8 cellular contexts compared by ENCODE assay signal in the genomic region with DNA sequence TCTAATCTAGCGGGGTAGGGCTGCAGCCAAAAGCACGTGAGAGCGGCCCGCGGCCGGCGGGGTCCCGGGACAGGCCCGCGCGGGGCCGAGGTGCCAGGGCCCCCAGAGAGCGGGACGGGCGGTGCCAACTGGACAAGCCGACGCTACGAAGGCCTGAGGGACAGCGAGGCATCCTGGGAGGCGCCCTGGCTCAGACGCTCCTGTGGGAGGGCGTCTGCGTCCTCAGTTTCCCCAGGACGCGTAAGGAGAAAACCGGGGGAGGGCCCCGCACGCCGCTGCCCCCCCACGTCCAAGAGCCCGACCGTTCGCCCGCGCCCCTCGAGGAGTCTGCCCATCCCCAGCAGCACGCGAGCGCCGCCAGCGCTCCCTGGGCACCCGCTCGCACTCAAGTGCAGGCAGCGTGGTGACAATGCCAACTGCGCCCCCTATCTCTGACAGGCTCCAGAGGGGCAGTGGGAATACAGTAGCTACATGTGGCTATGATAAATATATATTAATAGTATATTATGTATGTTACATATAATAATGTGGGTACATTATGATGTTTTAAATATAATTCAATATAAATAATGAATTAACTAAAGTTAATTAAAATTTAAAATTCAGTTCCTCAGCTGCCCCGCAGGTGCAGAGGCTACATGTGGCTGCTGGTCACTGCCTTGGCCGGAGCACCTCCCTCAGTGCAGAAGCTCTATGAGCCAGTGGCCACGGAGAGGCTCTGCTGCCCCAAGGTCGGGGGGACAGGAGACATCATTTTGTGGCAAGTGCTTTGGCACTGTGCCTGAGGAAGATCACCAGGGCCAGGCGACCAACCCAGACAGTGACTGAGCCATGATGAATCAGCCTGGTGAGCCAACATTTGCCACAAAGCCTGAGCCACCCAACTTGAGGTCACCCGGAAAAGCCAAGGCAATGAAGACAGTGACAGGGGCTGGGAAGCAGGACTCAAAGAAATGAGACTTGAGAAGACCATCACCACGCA. TPM values are rescaled to one million over a fixed set of nuclear protein-coding genes. Genes with fewer than 3 reads are reported as not detected.
DNase-seq lines count a peak whose midpoint lies in the region; ATAC-seq, FAIRE-seq and TF ChIP-seq lines count a peak whose summit lies in the region.

No MANE protein-coding gene starts in this region.

- H3K9me3 Mint-ChIP-seq in activated CD4-positive, alpha-beta T cell treated with anti-CD3 and anti-CD28 coated beads, Interleukin-2, amount 10 ng/mL, durations not matched to agents 7 days and 5 days = peaks cover 11% of the 10 kb centered on the region
- peaks cover 12% of the 10 kb centered on the region for H3K9me3 Mint-ChIP-seq in neural progenitor cell

- TF ChIP-seq CTCF in A549 (IDR thresholded peaks at IDR 0.05) (peak; percentile 88), fibroblast of mammary gland (conservative IDR thresholded peaks at IDR 0.05; ENCODE audit: control insufficient read depth, insufficient read depth, low read depth, low read length) (peak; percentile 31), neural progenitor cell (IDR thresholded peaks at IDR 0.05) (peak; percentile 73), uterus (IDR thresholded peaks at IDR 0.05) (peak; percentile 49 to 81 (median 62))

- H3K36me3 Mint-ChIP-seq in activated CD4-positive, alpha-beta T cell treated with anti-CD3 and anti-CD28 coated beads, Interleukin-2, amount 10 ng/mL, durations not matched to agents 7 days and 5 days (ENCODE audit: low read depth) = peaks cover 8% of the 10 kb centered on the region
- H3K36me3 Mint-ChIP-seq in neural progenitor cell = no peaks in the 10 kb centered on the region

- TF ChIP-seq POLR2A in A549 (IDR thresholded peaks at IDR 0.05; ENCODE audit: low read length) = no peak; the same call in 1 of the 2 replicates
- no peak for TF ChIP-seq POLR2A in uterus (IDR thresholded peaks at IDR 0.05)

- no peak for FAIRE-seq in A549 (lab: Jason Lieb, UNC)

- H3K79me2 ChIP-seq in GM23248 (ENCODE audit: insufficient read depth) = no peaks in the 10 kb centered on the region
- no peaks in the 10 kb centered on the region for H3K79me2 ChIP-seq in neural progenitor cell (ENCODE audit: low read depth)

- no peak overlapping the region for H3K27ac Mint-ChIP-seq in activated CD4-positive, alpha-beta T cell treated with anti-CD3 and anti-CD28 coated beads, Interleukin-2, amount 10 ng/mL, durations not matched to agents 7 days and 5 days
- H3K27ac Mint-ChIP-seq in neural progenitor cell = no peak overlapping the region

- H3K9me2 ChIP-seq in GM23248 (ENCODE audit: insufficient read depth) = no peaks in the 10 kb centered on the region

- POLR2A ChIA-PET in A549 (lab: Yijun Ruan, JAX) = no interaction called here
- POLR2A ChIA-PET in activated CD4-positive, alpha-beta T cell treated with anti-CD3 and anti-CD28 coated beads, Interleukin-2, amount 10 ng/mL, durations not matched to agents 7 days and 5 days (lab: Charles Lee) = no interaction called here

- TF ChIP-seq RAD21 in A549 (conservative IDR thresholded peaks at IDR 0.05 in 1 of 2, IDR thresholded peaks at IDR 0.05 in 1 of 2) = peak; percentile 68 to 75

- no peaks in the 10 kb centered on the region for H3K27me3 Mint-ChIP-seq in activated CD4-positive, alpha-beta T cell treated with anti-CD3 and anti-CD28 coated beads, Interleukin-2, amount 10 ng/mL, durations not matched to agents 7 days and 5 days
- H3K27me3 Mint-ChIP-seq in neural progenitor cell (ENCODE audit: insufficient read depth, low read depth) = peaks cover 9% of the 10 kb centered on the region

- 48% methylated on average over 32 of the region's 52 CpGs for WGBS in A549 (ENCODE audit: missing lambda C conversion rate)
- WGBS in GM23248 (ENCODE audit: low coverage in 1 of 2, low lambda C conversion rate in 2 of 2, missing lambda C conversion rate in 2 of 2), 2 experiments = 40 to 51% methylated on average over 43 to 49 of the region's 52 CpGs

- in situ Hi-C loops in GM23248 (cut with MboI) = no loop called here

- CTCF ChIA-PET in A549 (lab: Yijun Ruan, JAX) = interaction anchor here (0.6 to 3.4 kb wide), 25 partner anchors 9 to 656 kb away, joined by 3 to 19 read pairs (median 4); a partner anchor contains a TSS
- CTCF ChIA-PET in activated CD4-positive, alpha-beta T cell treated with anti-CD3 and anti-CD28 coated beads, Interleukin-2, amount 10 ng/mL, durations not matched to agents 7 days and 5 days (lab: Charles Lee) = interaction anchor here (0.9 kb wide), 1 partner anchor 8 kb away, joined by 3 read pairs; no protein-coding TSS in a partner anchor

- ATAC-seq in A549 (peak; percentile 84 to 93), HG03196 (IDR thresholded peaks at IDR 0.05; ENCODE audit: unreplicated experiment) (no peak)

- TF ChIP-seq EP300 in A549 (IDR thresholded peaks at IDR 0.05) = no peak

- H3K27me3 ChIP-seq in GM23248 (replicated peaks; ENCODE audit: insufficient read depth) = no peaks in the 10 kb centered on the region
- peaks cover 22% of the 10 kb centered on the region for H3K27me3 ChIP-seq in neural progenitor cell
- H3K27me3 ChIP-seq in uterus = no peaks in the 10 kb centered on the region

- H3K4me3 Mint-ChIP-seq in activated CD4-positive, alpha-beta T cell treated with anti-CD3 and anti-CD28 coated beads, Interleukin-2, amount 10 ng/mL, durations not matched to agents 7 days and 5 days = no peak overlapping the region
- no peak overlapping the region for H3K4me3 Mint-ChIP-seq in neural progenitor cell

- intact Hi-C loops in uterus (cut with DNase I; ENCODE audit: low total_unique reads) = no loop called here

- peak overlapping the region; percentile 71 for H3K4me2 ChIP-seq in A549
- H3K4me2 ChIP-seq in GM23248 (ENCODE audit: unreplicated experiment) = peak overlapping the region; percentile 70
- peak overlapping the region; percentile 77 for H3K4me2 ChIP-seq in neural progenitor cell

- H3K36me3 ChIP-seq in GM23248 (ENCODE audit: low read depth) = no peaks in the 10 kb centered on the region
- no peaks in the 10 kb centered on the region for H3K36me3 ChIP-seq in neural progenitor cell
- no peaks in the 10 kb centered on the region for H3K36me3 ChIP-seq in uterus

- peak; percentile 69 to 80 for DNase-seq in A549 (ENCODE audit: low read depth in 1 of 2, low spot score in 1 of 2)
- peak; percentile 71 for DNase-seq in GM23248
- peak; percentile 38 for DNase-seq in activated CD4-positive, alpha-beta T cell treated with anti-CD3 and anti-CD28 coated beads, Interleukin-2, amount 10 ng/mL, durations not matched to agents 7 days and 5 days
- DNase-seq in fibroblast of mammary gland (ENCODE audit: low read depth) = peak; percentile 38
- DNase-seq in neural progenitor cell (ENCODE audit: low spot score) = peak; percentile 83
- peak; percentile 69 to 72 for DNase-seq in uterus
- DNase-seq in NCI-H1092 treated with DMSO at 0.1 percent for 48 hours (lab: John Stamatoyannopoulos, UW) = no peak

- H2AFZ ChIP-seq in GM23248 (peak overlapping the region; percentile 77), neural progenitor cell (replicated peaks) (peak overlapping the region; percentile 98)

- H3K4me1 ChIP-seq in A549 (peaks cover 19% of the 10 kb centered on the region), GM23248 (ENCODE audit: insufficient read depth) (peaks cover 4% of the 10 kb centered on the region), neural progenitor cell (peaks cover 11% of the 10 kb centered on the region), uterus (no peaks in the 10 kb centered on the region)

- peaks cover 2% of the 10 kb centered on the region for H3K9me3 ChIP-seq in A549
- no peaks in the 10 kb centered on the region for H3K9me3 ChIP-seq in GM23248 (ENCODE audit: low read depth)
- H3K9me3 ChIP-seq in neural progenitor cell (ENCODE audit: low read depth) = no peaks in the 10 kb centered on the region
- H3K9me3 ChIP-seq in uterus = no peaks in the 10 kb centered on the region

- H4K20me1 ChIP-seq in GM23248 (ENCODE audit: insufficient read depth) = no peaks in the 10 kb centered on the region
- no peaks in the 10 kb centered on the region for H4K20me1 ChIP-seq in neural progenitor cell (ENCODE audit: low read depth)

- peak overlapping the region; percentile 59 for H3K9ac ChIP-seq in GM23248
- no peak overlapping the region for H3K9ac ChIP-seq in neural progenitor cell

- H3K4me1 Mint-ChIP-seq in activated CD4-positive, alpha-beta T cell treated with anti-CD3 and anti-CD28 coated beads, Interleukin-2, amount 10 ng/mL, durations not matched to agents 7 days and 5 days = peaks cover 7% of the 10 kb centered on the region
- peaks cover 7% of the 10 kb centered on the region for H3K4me1 Mint-ChIP-seq in neural progenitor cell

- no peaks in the 10 kb centered on the region for H3F3A ChIP-seq in GM23248 (ENCODE audit: insufficient read depth)
- H3F3A ChIP-seq in neural progenitor cell (ENCODE audit: low read depth) = peaks cover 11% of the 10 kb centered on the region

- peak overlapping the region; percentile 39 for H3K4me3 ChIP-seq in A549
- peak overlapping the region; percentile 58 for H3K4me3 ChIP-seq in GM23248
- H3K4me3 ChIP-seq in fibroblast of mammary gland (ENCODE audit: control insufficient read depth, low read depth, low read length) = no peak overlapping the region
- peak overlapping the region; percentile 43 for H3K4me3 ChIP-seq in neural progenitor cell
- H3K4me3 ChIP-seq in uterus = peak overlapping the region; percentile 23 to 28

- H3K27ac ChIP-seq in A549 (peak overlapping the region; percentile 64 to 83), GM23248 (peak overlapping the region; percentile 46), neural progenitor cell (no peak overlapping the region), uterus (peak overlapping the region in 1 of 2 donors; percentile 45)

RNA-seq across cellular contexts. Expression of a gene that starts 5.5 kb away (rescaled TPM):
- polyA plus RNA-seq in A549 (2011; rRNA removed) = 9.4 and 10.4 TPM in 2 replicates
- polyA plus RNA-seq in A549 (2012; cell fraction: cytosol; rRNA removed) = 3.7 and 5.6 TPM in 2 replicates
- polyA plus RNA-seq in A549 (2012; cell fraction: nucleus; rRNA removed) = 3.6 and 3.7 TPM in 2 replicates
- polyA plus RNA-seq in A549 (2017; fragmentation: RNase III; extraction: RNeasy Plus Mini Kit Qiagen cat#74134 plus additional on column Dnase treatment) = 4.2 to 4.9 TPM (median 4.5 TPM) in 3 replicates
- 3.3 and 3.9 TPM in 2 replicates for polyA minus RNA-seq in A549 (2011; rRNA and poly(A)+ RNA removed)
- 5.7 and 9.4 TPM in 2 replicates for total RNA-seq in GM23248 (2014; rRNA removed; shearing (Covaris generic))
- not detected in 2 replicates for polyA plus RNA-seq in GM23248 (2016; fragmentation: Nextera tagmentation; extraction: Ambion mirVana)
- 1 to 10 TPM; 5.0 to 5.7 TPM for total RNA-seq in activated CD4-positive, alpha-beta T cell treated with anti-CD3 and anti-CD28 coated beads, Interleukin-2, amount 10 ng/mL, durations not matched to agents 7 days and 5 days
- 22.8 and 30.6 TPM in 2 replicates for total RNA-seq in neural progenitor cell (ENCODE audit: low replicate concordance)
- total RNA-seq in uterus = 10 to 100 TPM in 2 of 4 donors, 1 to 10 TPM in 2; 5.9 to 27.2 (median 11.1) TPM

RNA-seq across cellular contexts. Expression of a gene that starts 20.5 kb away (rescaled TPM):
- polyA plus RNA-seq in A549 (2011; rRNA removed) (1.2 TPM in 2 replicates), A549 (2017; fragmentation: RNase III; extraction: RNeasy Plus Mini Kit Qiagen cat#74134 plus additional on column Dnase treatment) (5.6 to 7.6 TPM (median 6.1 TPM) in 3 replicates), GM23248 (2016; fragmentation: Nextera tagmentation; extraction: Ambion mirVana) (30.4 and 33.7 TPM in 2 replicates)
- polyA plus RNA-seq in A549 (2012; cell fraction: cytosol; rRNA removed) = 3.1 and 5.2 TPM in 2 replicates
- 16.4 and 21.6 TPM in 2 replicates for polyA plus RNA-seq in A549 (2012; cell fraction: nucleus; rRNA removed)
- polyA minus RNA-seq in A549 (2011; rRNA and poly(A)+ RNA removed) = 2.1 and 3.3 TPM in 2 replicates
- total RNA-seq in GM23248 (2014; rRNA removed; shearing (Covaris generic)) = 3.8 and 7.2 TPM in 2 replicates
- total RNA-seq in activated CD4-positive, alpha-beta T cell treated with anti-CD3 and anti-CD28 coated beads, Interleukin-2, amount 10 ng/mL, durations not matched to agents 7 days and 5 days = 10 to 100 TPM; 34.2 to 36.4 TPM
- total RNA-seq in neural progenitor cell (ENCODE audit: low replicate concordance) (1.2 TPM in 1 of 2 replicates, not detected in the other), uterus (100 to 1,000 TPM in 1 of 4 donors, 10 to 100 TPM in 3; 15.8 to 298 (median 66.2) TPM)

RNA-seq across cellular contexts. Expression of a gene that starts 49.8 kb away (rescaled TPM):
- polyA plus RNA-seq in A549 (2011; rRNA removed) = not detected in 2 replicates
- polyA plus RNA-seq in A549 (2012; cell fraction: cytosol; rRNA removed) = not detected in 2 replicates
- polyA plus RNA-seq in A549 (2012; cell fraction: nucleus; rRNA removed) = not detected in 2 replicates
- polyA plus RNA-seq in A549 (2017; fragmentation: RNase III; extraction: RNeasy Plus Mini Kit Qiagen cat#74134 plus additional on column Dnase treatment) = not detected in 3 replicates
- not detected in 2 replicates for polyA minus RNA-seq in A549 (2011; rRNA and poly(A)+ RNA removed)
- not detected in 2 replicates for total RNA-seq in GM23248 (2014; rRNA removed; shearing (Covaris generic))
- 0.11 TPM in 1 of 2 replicates, not detected in the other for polyA plus RNA-seq in GM23248 (2016; fragmentation: Nextera tagmentation; extraction: Ambion mirVana)
- not detected for total RNA-seq in activated CD4-positive, alpha-beta T cell treated with anti-CD3 and anti-CD28 coated beads, Interleukin-2, amount 10 ng/mL, durations not matched to agents 7 days and 5 days
- total RNA-seq in neural progenitor cell (ENCODE audit: low replicate concordance) = not detected in 2 replicates
- total RNA-seq in uterus = under 1 TPM in 1 of 4 donors, not detected in 3; 0.41 TPM

Comparison
In these comparisons a context has a peak if more than half of its experiments do, and no peak if none do; other contexts are left out.
1. CTCF ChIP-seq: peak in every context shown above with its lines; median percentile 88 in A549; 73 in neural progenitor cell; 62 in uterus; 31 in fibroblast of mammary gland.